In the genomic region with DNA sequence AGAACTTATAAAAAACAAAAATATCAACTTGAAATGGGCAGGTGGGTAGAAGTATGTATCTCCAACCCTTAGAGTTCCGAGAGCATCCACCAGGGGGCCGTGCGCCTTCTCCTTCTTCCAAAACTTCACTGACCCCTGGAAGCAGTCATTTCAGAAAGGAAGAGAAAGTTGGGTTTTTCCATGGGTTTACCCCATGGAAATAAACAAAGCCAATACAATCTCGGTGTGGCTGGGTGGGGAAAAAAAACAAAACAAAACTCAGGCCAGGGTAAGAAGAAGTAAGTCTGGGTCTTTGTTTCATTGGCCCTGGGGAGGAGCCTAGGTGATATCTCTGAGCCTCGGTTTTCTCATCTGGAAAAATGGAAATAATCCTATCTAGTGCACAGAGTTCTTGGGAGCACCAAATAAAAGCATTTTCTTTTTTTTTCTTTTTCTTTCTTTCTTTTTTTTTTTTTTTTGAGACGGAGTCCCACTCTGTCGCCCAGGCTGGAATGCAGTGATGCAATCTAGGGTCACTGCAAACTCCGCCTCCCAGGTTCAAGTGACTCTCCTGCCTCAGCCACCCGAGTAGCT, we compare ENCODE assay signal across 8 cellular contexts. TPM values are rescaled to one million over a fixed set of nuclear protein-coding genes. Genes with fewer than 3 reads are reported as not detected.
DNase-seq lines count a peak whose midpoint lies in the region; ATAC-seq and TF ChIP-seq lines count a peak whose summit lies in the region.

No MANE protein-coding gene starts in this region.

- TF ChIP-seq CTCF in HL-60 (IDR thresholded peaks at IDR 0.05; ENCODE audit: insufficient read depth, low read length) (peak; percentile 33), hepatocyte (IDR thresholded peaks at IDR 0.05; ENCODE audit: poor library complexity) (peak; percentile 56)

- H3K4me3 Mint-ChIP-seq in CD4-positive, alpha-beta memory T cell, result no peak overlapping the region
- H3K4me3 Mint-ChIP-seq in activated naive CD8-positive, alpha-beta T cell treated with anti-CD3 and anti-CD28 coated beads, Interleukin-2, amount 50 U/mL, for 24 hours, result no peak overlapping the region

- peak overlapping the region in 2 of 7 donors; percentile 25 to 53 for H3K27ac Mint-ChIP-seq in CD4-positive, alpha-beta memory T cell
- peak overlapping the region; percentile 74 for H3K27ac Mint-ChIP-seq in activated naive CD8-positive, alpha-beta T cell treated with anti-CD3 and anti-CD28 coated beads, Interleukin-2, amount 50 U/mL, for 24 hours

- no peaks in the 10 kb centered on the region for H4K20me1 ChIP-seq in hepatocyte (ENCODE audit: insufficient read depth, poor library complexity, severe bottlenecking)

- H3K27ac ChIP-seq in CD4-positive, alpha-beta memory T cell (ENCODE audit: low read depth, low read length), result no peak overlapping the region
- no peak overlapping the region for H3K27ac ChIP-seq in HL-60 (replicated peaks)
- no peak overlapping the region for H3K27ac ChIP-seq in hepatocyte

- CTCF ChIA-PET in CD4-positive, alpha-beta memory T cell (lab: Charles Lee; ENCODE audit: partially characterized antibody), result interaction anchor here (0.9 to 3.4 kb wide), 6 partner anchors 19 to 165 kb away, joined by 4 to 15 read pairs (median 8); no protein-coding TSS in a partner anchor

- no peak overlapping the region for H2AFZ ChIP-seq in hepatocyte

- no peaks in the 10 kb centered on the region for H3K27me3 ChIP-seq in CD4-positive, alpha-beta memory T cell (ENCODE audit: insufficient read depth, low read length)
- H3K27me3 ChIP-seq in HL-60 (ENCODE audit: insufficient read depth, poor library complexity, severe bottlenecking) (no peaks in the 10 kb centered on the region), hepatocyte (no peaks in the 10 kb centered on the region)

- no peak overlapping the region for H3K4me2 ChIP-seq in hepatocyte

- no peaks in the 10 kb centered on the region for H3K9me3 Mint-ChIP-seq in CD4-positive, alpha-beta memory T cell
- no peaks in the 10 kb centered on the region for H3K9me3 Mint-ChIP-seq in activated naive CD8-positive, alpha-beta T cell treated with anti-CD3 and anti-CD28 coated beads, Interleukin-2, amount 50 U/mL, for 24 hours

- no peaks in the 10 kb centered on the region for H3K36me3 Mint-ChIP-seq in CD4-positive, alpha-beta memory T cell
- H3K36me3 Mint-ChIP-seq in activated naive CD8-positive, alpha-beta T cell treated with anti-CD3 and anti-CD28 coated beads, Interleukin-2, amount 50 U/mL, for 24 hours (ENCODE audit: low read depth), result no peaks in the 10 kb centered on the region

- POLR2A ChIA-PET in CD4-positive, alpha-beta memory T cell (lab: Charles Lee; ENCODE audit: partially characterized antibody), result no interaction called here

- intact Hi-C loops in CD4-positive, alpha-beta memory T cell (cut with micrococcal nuclease), result loop anchor here (1.0 kb wide), 2 partner anchors 27 to 116 kb away; no protein-coding TSS in a partner anchor

- WGBS in hepatocyte (ENCODE audit: low lambda C conversion rate, missing lambda C conversion rate), result 42% methylated on average over 8 of the region's 9 CpGs

- H3K4me3 ChIP-seq in CD4-positive, alpha-beta memory T cell (ENCODE audit: low read length in 2 of 2), result no peak overlapping the region
- H3K4me3 ChIP-seq in HL-60 (replicated peaks; ENCODE audit: insufficient read depth, low read length) (no peak overlapping the region), hepatocyte (no peak overlapping the region)

- no peaks in the 10 kb centered on the region for H3K9me3 ChIP-seq in CD4-positive, alpha-beta memory T cell (ENCODE audit: control insufficient read depth in 1 of 2, low read length in 2 of 2)
- H3K9me3 ChIP-seq in hepatocyte (ENCODE audit: low read depth), result no peaks in the 10 kb centered on the region

- peak; percentile 75 for ATAC-seq in activated naive CD8-positive, alpha-beta T cell treated with anti-CD3 and anti-CD28 coated beads, Interleukin-2, amount 50 U/mL, for 24 hours
- no peak for ATAC-seq in HG03460 (IDR thresholded peaks at IDR 0.05; ENCODE audit: unreplicated experiment)

- no peaks in the 10 kb centered on the region for H3K79me2 ChIP-seq in hepatocyte

- no peaks in the 10 kb centered on the region for H3K36me3 ChIP-seq in CD4-positive, alpha-beta memory T cell (ENCODE audit: insufficient read depth, low read length)
- no peaks in the 10 kb centered on the region for H3K36me3 ChIP-seq in hepatocyte (replicated peaks; ENCODE audit: insufficient read depth, low read depth)

- peaks cover 0 to 4% (median 2%) of the 10 kb centered on the region in 4 donors for H3K4me1 Mint-ChIP-seq in CD4-positive, alpha-beta memory T cell
- H3K4me1 Mint-ChIP-seq in activated naive CD8-positive, alpha-beta T cell treated with anti-CD3 and anti-CD28 coated beads, Interleukin-2, amount 50 U/mL, for 24 hours, result peaks cover 10% of the 10 kb centered on the region

- H3K9me2 ChIP-seq in hepatocyte (replicated peaks; ENCODE audit: insufficient read depth), result no peaks in the 10 kb centered on the region

- H3K27me3 Mint-ChIP-seq in CD4-positive, alpha-beta memory T cell, result peaks cover 0 to 1% of the 10 kb centered on the region in 2 donors
- H3K27me3 Mint-ChIP-seq in activated naive CD8-positive, alpha-beta T cell treated with anti-CD3 and anti-CD28 coated beads, Interleukin-2, amount 50 U/mL, for 24 hours, result no peaks in the 10 kb centered on the region

- DNase-seq in CD4-positive, alpha-beta memory T cell, result peak; percentile 43 to 57 (median 51)
- DNase-seq in HL-60 (ENCODE audit: low read depth in 1 of 2, low spot score in 1 of 2) (peak; percentile 21 to 56), SW480 (ENCODE audit: low spot score) (peak; percentile 44), hepatocyte (ENCODE audit: low spot score) (peak; percentile 68), NCI-H1436 (lab: John Stamatoyannopoulos, UW) (no peak)
- DNase-seq in activated naive CD8-positive, alpha-beta T cell treated with anti-CD3 and anti-CD28 coated beads, Interleukin-2, amount 50 U/mL, for 24 hours, result peak; percentile 82
- peak; percentile 58 for DNase-seq in stimulated activated CD4-positive, alpha-beta T cell treated with anti-CD3 and anti-CD28 coated beads, Interleukin-1b, Interleukin-23, amount 100 ng/mL, for 48 hours

- H3K4me1 ChIP-seq in CD4-positive, alpha-beta memory T cell (ENCODE audit: insufficient read depth, low read length), result no peaks in the 10 kb centered on the region
- H3K4me1 ChIP-seq in hepatocyte (ENCODE audit: insufficient read depth), result no peaks in the 10 kb centered on the region

RNA-seq across cellular contexts. Expression of gene HNF1A, which starts 33.6 kb away (rescaled TPM):
- not detected for total RNA-seq in CD4-positive, alpha-beta memory T cell
- not detected for polyA plus RNA-seq in CD4-positive, alpha-beta memory T cell
- 13.2 and 16.7 TPM in 2 replicates for total RNA-seq in hepatocyte
- polyA plus RNA-seq in hepatocyte, result 17.0 and 23.9 TPM in 2 replicates

RNA-seq across cellular contexts. Expression of gene SPPL3, which starts 40.6 kb away (rescaled TPM):
- total RNA-seq in CD4-positive, alpha-beta memory T cell, result 10 to 100 TPM; 45.0 to 49.4 TPM
- polyA plus RNA-seq in CD4-positive, alpha-beta memory T cell, result 10 to 100 TPM in 1 of 2 donors, 1 to 10 TPM in 1; 7.4 to 44.5 TPM
- total RNA-seq in hepatocyte, result 20.0 and 28.9 TPM in 2 replicates
- polyA plus RNA-seq in hepatocyte, result 67.3 and 67.5 TPM in 2 replicates

Comparison
In these comparisons a context has a peak if more than half of its experiments do, and no peak if none do; other contexts are left out.
1. RNA of gene HNF1A, which starts 33.6 kb away (total RNA-seq): 13.2 to 16.7 TPM in hepatocyte; not detected in CD4-positive, alpha-beta memory T cell; every median in the first group is over 10 times any median in the second.